Comparison of ENCODE assay signal across 8 cellular contexts in the genomic region with DNA sequence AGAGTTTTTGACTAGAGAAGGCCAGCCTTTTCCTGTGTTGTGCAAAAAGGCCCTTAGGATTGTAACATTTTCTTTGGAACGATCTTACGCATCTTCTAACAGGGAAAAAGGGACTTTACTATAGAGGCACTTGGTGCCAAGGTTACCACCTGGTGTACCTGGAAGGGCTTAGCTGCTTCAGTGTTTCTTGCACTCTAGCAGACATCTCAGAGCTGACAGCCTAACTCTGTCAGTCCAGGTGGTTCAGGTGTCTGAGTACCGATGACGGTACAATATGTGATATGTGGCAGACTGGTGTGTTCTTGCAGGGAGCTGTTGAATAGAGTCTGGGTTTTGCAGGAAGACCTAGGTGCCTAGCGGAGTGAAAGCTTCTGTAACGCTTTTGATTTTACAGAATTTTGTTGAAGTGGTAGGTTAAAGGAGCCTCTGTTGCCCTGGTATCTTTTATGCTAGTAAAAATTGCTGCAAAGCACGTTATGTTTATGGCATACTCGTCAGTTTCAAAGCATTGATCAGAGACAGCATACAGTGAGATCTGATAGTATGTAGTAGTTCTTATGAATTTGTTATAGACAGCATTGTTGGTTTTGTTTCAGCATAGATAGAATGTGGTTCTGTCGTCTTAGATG. TPM values are rescaled to one million over a fixed set of nuclear protein-coding genes. Genes with fewer than 3 reads are reported as not detected.
DNase-seq lines count a peak whose midpoint lies in the region; TF ChIP-seq lines count a peak whose summit lies in the region.

No MANE protein-coding gene starts in this region.

- peaks cover 4% of the 10 kb centered on the region for H3K9me3 Mint-ChIP-seq in T-helper 2 cell treated with Interferon-gamma antibody and Interleukin-4, amounts not matched to agents 5 μg/mL and 100 μg/mL, for 36 hours

- POLR2A ChIA-PET in AG04450 (lab: Yijun Ruan, JAX) = interaction anchor here (1.5 kb wide), 1 partner anchor 65 kb away, joined by 3 read pairs; no protein-coding TSS in a partner anchor

- H3K4me1 Mint-ChIP-seq in T-helper 2 cell treated with Interferon-gamma antibody and Interleukin-4, amounts not matched to agents 5 μg/mL and 100 μg/mL, for 36 hours (ENCODE audit: low read depth) = peaks cover 25% of the 10 kb centered on the region

- H3K36me3 Mint-ChIP-seq in T-helper 2 cell treated with Interferon-gamma antibody and Interleukin-4, amounts not matched to agents 5 μg/mL and 100 μg/mL, for 36 hours (ENCODE audit: low read depth) = no peaks in the 10 kb centered on the region

- H3K36me3 ChIP-seq in H7 (replicated peaks; ENCODE audit: control insufficient read depth, insufficient read depth, low read length) (no peaks in the 10 kb centered on the region), esophagus (ENCODE audit: control insufficient read depth in 2 of 2, insufficient read depth in 2 of 2, low read length in 1 of 2) (no peaks in the 10 kb centered on the region), neutrophil (no peaks in the 10 kb centered on the region)

- CTCF ChIA-PET in AG04450 (lab: Charles Lee) = interaction anchor here (1.0 to 1.4 kb wide), 5 partner anchors 12 to 286 kb away, joined by 3 to 4 read pairs (median 4); no protein-coding TSS in a partner anchor

- H3K27me3 ChIP-seq in AG04450 (ENCODE audit: control insufficient read depth, insufficient read depth, low read length) (no peaks in the 10 kb centered on the region), H7 (ENCODE audit: control insufficient read depth, insufficient read depth, low read length) (peaks cover 5% of the 10 kb centered on the region), esophagus (ENCODE audit: control insufficient read depth in 1 of 2, insufficient read depth in 2 of 2, low read length in 2 of 2) (no peaks in the 10 kb centered on the region), neutrophil (peaks cover 100% of the 10 kb centered on the region)

- no peaks in the 10 kb centered on the region for H3K4me1 ChIP-seq in esophagus (ENCODE audit: control insufficient read depth in 2 of 2, insufficient read depth in 2 of 2, low read length in 1 of 2)
- peaks cover 19 to 21% of the 10 kb centered on the region in 2 experiments for H3K4me1 ChIP-seq in neutrophil (ENCODE audit: control insufficient read depth in 1 of 2, insufficient read depth in 1 of 2, low read depth in 1 of 2, low read length in 1 of 2)

- no peak for TF ChIP-seq CTCF in AG04450 (IDR thresholded peaks at IDR 0.05; ENCODE audit: low read depth, low read length)
- no peak for TF ChIP-seq CTCF in neutrophil (IDR thresholded peaks at IDR 0.05)

- 8 to 9% methylated on average over 9 of the region's 9 CpGs for WGBS in esophagus, 2 donors

- DNase-seq in AG04450 (ENCODE audit: low read depth, low spot score) (no peak), H7 (no peak), UCSD-AML1 (lab: John Stamatoyannopoulos, UW; ENCODE audit: unreplicated experiment) (no peak), GM19238 (ENCODE audit: insufficient read length, low spot score) (no peak), NOMO-1 treated with dmso at 0.1 percent for 144 hours (lab: John Stamatoyannopoulos, UW; ENCODE audit: unreplicated experiment) (no peak)
- peak; percentile 18 for DNase-seq in T-helper 2 cell treated with Interferon-gamma antibody and Interleukin-4, amounts not matched to agents 5 μg/mL and 100 μg/mL, for 36 hours (ENCODE audit: low spot score)

- peaks cover 49% of the 10 kb centered on the region for H3K27me3 Mint-ChIP-seq in T-helper 2 cell treated with Interferon-gamma antibody and Interleukin-4, amounts not matched to agents 5 μg/mL and 100 μg/mL, for 36 hours (ENCODE audit: low read depth)

- no peak overlapping the region for H3K27ac ChIP-seq in AG04450 (ENCODE audit: low read depth, low read length)
- peak overlapping the region; percentile 50 to 89 for H3K27ac ChIP-seq in esophagus (ENCODE audit: low read depth in 2 of 2, low read length in 1 of 2)
- no peak overlapping the region for H3K27ac ChIP-seq in neutrophil

- H3K9me3 ChIP-seq in AG04450 (ENCODE audit: control insufficient read depth, insufficient read depth, low read length) (no peaks in the 10 kb centered on the region; the same call in 1 of the 2 replicates), esophagus (ENCODE audit: control insufficient read depth in 2 of 2, insufficient read depth in 1 of 2, low read depth in 1 of 2, low read length in 1 of 2) (peaks cover 0 to 2% of the 10 kb centered on the region in 2 donors), neutrophil (no peaks in the 10 kb centered on the region)

- H3K27ac Mint-ChIP-seq in T-helper 2 cell treated with Interferon-gamma antibody and Interleukin-4, amounts not matched to agents 5 μg/mL and 100 μg/mL, for 36 hours = peak overlapping the region; percentile 45

- peak overlapping the region; percentile 77 for H3K4me3 Mint-ChIP-seq in T-helper 2 cell treated with Interferon-gamma antibody and Interleukin-4, amounts not matched to agents 5 μg/mL and 100 μg/mL, for 36 hours

- peak overlapping the region; percentile 86 for H3K4me3 ChIP-seq in AG04450 (ENCODE audit: low read depth, low read length)
- peak overlapping the region; percentile 96 for H3K4me3 ChIP-seq in H7 (ENCODE audit: insufficient read depth, low read depth, low read length)
- peak overlapping the region; percentile 80 to 85 for H3K4me3 ChIP-seq in esophagus (ENCODE audit: low read depth in 1 of 2, low read length in 2 of 2)
- peak overlapping the region; percentile 67 to 72 for H3K4me3 ChIP-seq in neutrophil (ENCODE audit: low read depth in 1 of 2, low read length in 1 of 2)

RNA-seq across cellular contexts. Expression of a gene that starts 1.4 kb away (rescaled TPM):
- polyA plus RNA-seq in AG04450 (2011; rRNA removed) = 4.8 and 5.8 TPM in 2 replicates
- 10.8 and 13.7 TPM in 2 replicates for polyA minus RNA-seq in AG04450 (2011; rRNA and poly(A)+ RNA removed)
- total RNA-seq in H7 (2014; rRNA removed; shearing (Covaris generic)) = 12.8 and 15.2 TPM in 2 replicates
- polyA plus RNA-seq in esophagus = 10 to 100 TPM in 1 of 2 donors, 1 to 10 TPM in 1; 7.8 to 11.7 TPM

Comparison
In these comparisons a context has a peak if more than half of its experiments do, and no peak if none do; other contexts are left out.
1. H3K27ac ChIP-seq: peak in esophagus (2 of 2); none in AG04450 (single experiment) and neutrophil (single experiment).
2. Peak in every context shown above with its lines, with median percentiles within 50 percentile points of each other: H3K4me3 ChIP-seq.